Comparison of ENCODE assay signal across 24 cellular contexts in genomic region chr6:302760-303159, GRCh38.
"Had no signal": no experiment of that assay in that cellular context is flagged by ENCODE, and none has a peak within 500 bp of the region (broad histone marks: within the 10 kb centered on the region; RNA-seq: fewer than 3 reads in every experiment).

No MANE protein-coding gene starts in this region.

- H3K27ac ChIP-seq: HL-60, SJSA1, SK-N-MC had no signal

- H3K9me3 ChIP-seq: SJSA1 had no signal

- DNase-seq: KBM-7, MV-4-11, NCI-H1048, NCI-H1105, NCI-H1417, NCI-H1436 treated with DMSO at 0.1 percent for 48 hours, NCI-H1694, NCI-H187 treated with DMSO at 0.1 percent for 48 hours, NCI-H2029 treated with DMSO at 0.1 percent for 48 hours, NCI-H2107, NCI-H2227 treated with DMSO at 0.1 percent for 48 hours, NCI-H446, NCI-H510A, NCI-H524 treated with DMSO at 0.1 percent for 48 hours, NCI-H69, NCI-H774, Right ventricle myocardium superior, RPMI8226, SIG-M5 had no signal

- H3K4me3 ChIP-seq: SJSA1, SK-N-MC had no signal

- FAIRE-seq: HTR-8/SVneo, RCC 7860 had no signal

- H3K27me3 ChIP-seq: SJSA1 had no signal

- H3K4me1 ChIP-seq: SJSA1 had no signal
